Comparison of ENCODE assay signal across 9 cellular contexts in the genomic region with DNA sequence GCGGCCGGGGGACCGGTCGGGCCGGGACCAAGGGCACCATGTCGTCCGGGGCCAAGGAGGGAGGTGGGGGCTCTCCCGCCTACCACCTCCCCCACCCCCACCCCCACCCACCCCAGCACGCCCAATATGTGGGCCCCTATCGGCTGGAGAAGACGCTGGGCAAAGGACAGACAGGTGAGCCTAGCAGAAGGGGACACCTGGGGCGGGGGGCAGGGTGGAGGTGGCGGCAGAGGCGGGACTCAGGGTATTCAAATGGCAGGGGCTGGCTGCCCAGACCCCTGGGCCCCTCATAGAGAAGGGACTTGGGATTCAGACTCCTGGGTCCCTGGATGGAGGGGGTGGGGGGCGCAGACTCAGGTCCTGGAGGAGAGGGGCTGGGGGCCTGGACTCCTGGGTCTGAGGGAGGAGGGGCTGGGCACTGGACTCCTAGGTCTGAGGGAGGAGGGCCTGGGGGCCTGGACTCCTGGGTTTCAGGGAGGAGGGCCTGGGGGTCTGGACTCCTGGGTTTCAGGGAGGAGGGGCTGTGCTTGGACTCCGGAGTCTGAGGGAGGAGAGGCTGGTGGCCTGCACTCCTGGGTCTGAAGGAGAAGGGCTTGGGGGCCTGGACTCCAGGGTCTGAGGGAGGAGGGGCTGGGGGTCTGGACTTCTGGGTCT. TPM values are rescaled to one million over a fixed set of nuclear protein-coding genes. Genes with fewer than 3 reads are reported as not detected.
DNase-seq lines count a peak whose midpoint lies in the region; ATAC-seq and TF ChIP-seq lines count a peak whose summit lies in the region.
"Had no signal": no experiment of that assay in that cellular context is flagged by ENCODE, and none has a peak within 500 bp of the region (broad histone marks: within the 10 kb centered on the region; RNA-seq: fewer than 3 reads in every experiment).

No MANE protein-coding gene starts in this region.

- H3F3A ChIP-seq in SK-N-SH (replicated peaks; ENCODE audit: insufficient read depth), result peaks cover 7% of the 10 kb centered on the region

- H4K20me1 ChIP-seq in SK-N-SH (ENCODE audit: insufficient read depth), result no peaks in the 10 kb centered on the region

- no peak for TF ChIP-seq RAD21 in SK-N-SH (IDR thresholded peaks at IDR 0.05; ENCODE audit: low read length)

- no peaks in the 10 kb centered on the region for H3K9me2 ChIP-seq in SK-N-SH

- peak overlapping the region; percentile 45 for H3K4me3 Mint-ChIP-seq in activated T-helper 2 cell treated with anti-CD3 and anti-CD28 coated beads, Interferon-gamma antibody, Interleukin-2, Interleukin-4, amounts not matched to agents 10 μg/mL and 5 μg/mL and 100 μg/mL, durations not matched to agents 14 hours and 24 hours and 36 hours (ENCODE audit: low read depth)

- peak overlapping the region; percentile 84 for H3K4me2 ChIP-seq in SK-N-SH

- H3K27me3 ChIP-seq in SK-N-SH (ENCODE audit: insufficient read depth), result no peaks in the 10 kb centered on the region

- TF ChIP-seq EP300 in SK-N-SH (IDR thresholded peaks at IDR 0.05; ENCODE audit: borderline replicate concordance in 1 of 2, low read depth in 1 of 2, low read length in 1 of 2), result no peak

- H3K9me3 ChIP-seq in SK-N-SH, result no peaks in the 10 kb centered on the region

- H3K27ac ChIP-seq in SK-N-SH (ENCODE audit: low read depth in 2 of 2, low read length in 1 of 2) (peak overlapping the region in 1 of 2 experiments; percentile 56; a peak in 2 of 4 replicates), temporal lobe (ENCODE audit: low read depth, low read length) (peak overlapping the region; percentile 98)

- CTCF ChIA-PET in SK-N-SH (lab: Yijun Ruan, JAX), result interaction anchor here (0.9 to 1.3 kb wide), 4 partner anchors 133 to 219 kb away, joined by 3 to 7 read pairs (median 4); no protein-coding TSS in a partner anchor

- peaks cover 13% of the 10 kb centered on the region for H3K4me1 Mint-ChIP-seq in activated T-helper 2 cell treated with anti-CD3 and anti-CD28 coated beads, Interferon-gamma antibody, Interleukin-2, Interleukin-4, amounts not matched to agents 10 μg/mL and 5 μg/mL and 100 μg/mL, durations not matched to agents 14 hours and 24 hours and 36 hours (ENCODE audit: low read depth)

- peak overlapping the region; percentile 56 to 57 for H3K4me3 ChIP-seq in SK-N-SH (ENCODE audit: low read depth in 2 of 2, low read length in 1 of 2)
- H3K4me3 ChIP-seq in iPS-11a (ENCODE audit: low read depth, low read length), result peak overlapping the region; percentile 17

- H2AFZ ChIP-seq in SK-N-SH (ENCODE audit: low read depth), result no peak overlapping the region

- peaks cover 5% of the 10 kb centered on the region for H3K36me3 Mint-ChIP-seq in activated T-helper 2 cell treated with anti-CD3 and anti-CD28 coated beads, Interferon-gamma antibody, Interleukin-2, Interleukin-4, amounts not matched to agents 10 μg/mL and 5 μg/mL and 100 μg/mL, durations not matched to agents 14 hours and 24 hours and 36 hours (ENCODE audit: low read depth)

- H3K27ac Mint-ChIP-seq in activated T-helper 2 cell treated with anti-CD3 and anti-CD28 coated beads, Interferon-gamma antibody, Interleukin-2, Interleukin-4, amounts not matched to agents 10 μg/mL and 5 μg/mL and 100 μg/mL, durations not matched to agents 14 hours and 24 hours and 36 hours, result no peak overlapping the region

- DNase-seq in SK-N-SH (peak; percentile 66), hepatic stellate cell (ENCODE audit: low spot score) (no peak), mucosa of gallbladder (ENCODE audit: low spot score) (no peak)
- DNase-seq in activated T-helper 2 cell treated with anti-CD3 and anti-CD28 coated beads, Interferon-gamma antibody, Interleukin-2, Interleukin-4, amounts not matched to agents 10 μg/mL and 5 μg/mL and 100 μg/mL, durations not matched to agents 14 hours and 24 hours and 36 hours (ENCODE audit: low spot score), result no peak

- peak overlapping the region; percentile 69 for H3K9ac ChIP-seq in SK-N-SH

- intact Hi-C loops in activated T-helper 2 cell treated with anti-CD3 and anti-CD28 coated beads, Interferon-gamma antibody, Interleukin-2, Interleukin-4, amounts not matched to agents 10 μg/mL and 5 μg/mL and 100 μg/mL, durations not matched to agents 14 hours and 24 hours and 36 hours (cut with micrococcal nuclease), result no loop called here

- peaks cover 3% of the 10 kb centered on the region for H3K27me3 Mint-ChIP-seq in activated T-helper 2 cell treated with anti-CD3 and anti-CD28 coated beads, Interferon-gamma antibody, Interleukin-2, Interleukin-4, amounts not matched to agents 10 μg/mL and 5 μg/mL and 100 μg/mL, durations not matched to agents 14 hours and 24 hours and 36 hours (ENCODE audit: low read depth)
- H3K27me3 Mint-ChIP-seq: stimulated activated naive CD8-positive, alpha-beta T cell treated with anti-CD3 and anti-CD28 coated beads, Interleukin-15, Interleukin-2, amounts not matched to agents 100 ng/mL and 50 ng/mL, for 24 hours had no signal

- no peaks in the 10 kb centered on the region for H3K9me3 Mint-ChIP-seq in activated T-helper 2 cell treated with anti-CD3 and anti-CD28 coated beads, Interferon-gamma antibody, Interleukin-2, Interleukin-4, amounts not matched to agents 10 μg/mL and 5 μg/mL and 100 μg/mL, durations not matched to agents 14 hours and 24 hours and 36 hours
- H3K9me3 Mint-ChIP-seq: stimulated activated naive CD8-positive, alpha-beta T cell treated with anti-CD3 and anti-CD28 coated beads, Interleukin-15, Interleukin-2, amounts not matched to agents 100 ng/mL and 50 ng/mL, for 24 hours had no signal

- no peak for TF ChIP-seq CTCF in SK-N-SH (IDR thresholded peaks at IDR 0.05)

- 3% methylated on average over 4 of the region's 16 CpGs for WGBS in SK-N-SH (ENCODE audit: low lambda C conversion rate)

- ATAC-seq in SK-N-SH treated with all-trans-retinoic acid at 6 μM for 48 hours (no peak), HG03571 (IDR thresholded peaks at IDR 0.05; ENCODE audit: unreplicated experiment) (no peak)

- H3K36me3 ChIP-seq in SK-N-SH (replicated peaks in 1 of 2; ENCODE audit: control insufficient read depth in 1 of 2, insufficient read depth in 2 of 2, low read length in 1 of 2), result peaks cover 0 to 9% of the 10 kb centered on the region in 2 experiments

- peaks cover 13% of the 10 kb centered on the region; the same call in 1 of the 2 replicates for H3K79me2 ChIP-seq in SK-N-SH (ENCODE audit: insufficient read depth)

- POLR2A ChIA-PET in SK-N-SH (lab: Yijun Ruan, JAX), result interaction anchor here (0.6 to 1.0 kb wide), 2 partner anchors 10 to 105 kb away, joined by 3 to 4 read pairs; a partner anchor contains a TSS

- peaks cover 0 to 16% of the 10 kb centered on the region in 2 experiments; a peak in 1 of 4 replicates for H3K4me1 ChIP-seq in SK-N-SH (ENCODE audit: control insufficient read depth in 1 of 2, insufficient read depth in 2 of 2, low read depth in 1 of 2, low read length in 1 of 2)

TF ChIP-seq in SK-N-SH, 30 proteins besides CTCF, POLR2A, EP300 and RAD21 (continues in another document):
- no peak for TF ChIP-seq MXI1 (IDR thresholded peaks at IDR 0.05; ENCODE audit: low read depth, low read length)
- TF ChIP-seq, protein P1, sequence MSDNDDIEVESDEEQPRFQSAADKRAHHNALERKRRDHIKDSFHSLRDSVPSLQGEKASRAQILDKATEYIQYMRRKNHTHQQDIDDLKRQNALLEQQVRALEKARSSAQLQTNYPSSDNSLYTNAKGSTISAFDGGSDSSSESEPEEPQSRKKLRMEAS (IDR thresholded peaks at IDR 0.05; ENCODE audit: low read depth), result no peak

TF ChIP-seq in SK-N-SH treated with all-trans-retinoic acid at 6 μM for 48 hours, 23 proteins besides CTCF, POLR2A, EP300 and RAD21 (continues in another document):
- TF ChIP-seq ZFP3 (CRISPR knock-in tag; IDR thresholded peaks at IDR 0.05), result no peak
- TF ChIP-seq ZNF70 (CRISPR knock-in tag; IDR thresholded peaks at IDR 0.05), result no peak
- no peak for TF ChIP-seq TCF4 (CRISPR knock-in tag; IDR thresholded peaks at IDR 0.05; ENCODE audit: borderline replicate concordance)
- TF ChIP-seq GLIS3 (CRISPR knock-in tag; IDR thresholded peaks at IDR 0.05), result no peak

RNA-seq across cellular contexts. Expression of a gene that starts 0.7 kb away (rescaled TPM):
- polyA plus RNA-seq in SK-N-SH (2012; rRNA removed), result 32.2 and 49.7 TPM in 2 replicates
- 23.5 and 24.1 TPM in 2 replicates for polyA plus RNA-seq in SK-N-SH (2012; cell fraction: cytosol; rRNA removed)
- polyA plus RNA-seq in SK-N-SH (2012; cell fraction: nucleus; rRNA removed), result 150 and 318 TPM in 2 replicates
- total RNA-seq in activated T-helper 2 cell treated with anti-CD3 and anti-CD28 coated beads, Interferon-gamma antibody, Interleukin-2, Interleukin-4, amounts not matched to agents 10 μg/mL and 5 μg/mL and 100 μg/mL, durations not matched to agents 14 hours and 24 hours and 36 hours, result 5.8 and 6.0 TPM in 2 replicates
- 81.4 TPM for total RNA-seq in temporal lobe
- 5.2 TPM for total RNA-seq in mucosa of gallbladder

RNA-seq across cellular contexts. Expression of a gene that starts 4.6 kb away (rescaled TPM):
- polyA plus RNA-seq in SK-N-SH (2012; rRNA removed), result 51.7 and 55.4 TPM in 2 replicates
- 21.5 and 38.1 TPM in 2 replicates for polyA plus RNA-seq in SK-N-SH (2012; cell fraction: cytosol; rRNA removed)
- 42.7 and 50.6 TPM in 2 replicates for polyA plus RNA-seq in SK-N-SH (2012; cell fraction: nucleus; rRNA removed)
- total RNA-seq in activated T-helper 2 cell treated with anti-CD3 and anti-CD28 coated beads, Interferon-gamma antibody, Interleukin-2, Interleukin-4, amounts not matched to agents 10 μg/mL and 5 μg/mL and 100 μg/mL, durations not matched to agents 14 hours and 24 hours and 36 hours, result 59.0 and 59.3 TPM in 2 replicates
- total RNA-seq in temporal lobe (19.7 TPM), mucosa of gallbladder (28.8 TPM)

RNA-seq across cellular contexts. Expression of a gene that starts 25.7 kb away (rescaled TPM):
- polyA plus RNA-seq in SK-N-SH (2012; rRNA removed), result 44.9 and 47.8 TPM in 2 replicates
- 23.6 and 36.5 TPM in 2 replicates for polyA plus RNA-seq in SK-N-SH (2012; cell fraction: cytosol; rRNA removed)
- 89.2 and 89.5 TPM in 2 replicates for polyA plus RNA-seq in SK-N-SH (2012; cell fraction: nucleus; rRNA removed)
- 180 and 183 TPM in 2 replicates for total RNA-seq in activated T-helper 2 cell treated with anti-CD3 and anti-CD28 coated beads, Interferon-gamma antibody, Interleukin-2, Interleukin-4, amounts not matched to agents 10 μg/mL and 5 μg/mL and 100 μg/mL, durations not matched to agents 14 hours and 24 hours and 36 hours
- total RNA-seq in temporal lobe (13.3 TPM), mucosa of gallbladder (108 TPM)

RNA-seq across cellular contexts. Expression of a gene that starts 40.6 kb away (rescaled TPM):
- polyA plus RNA-seq in SK-N-SH (2012; rRNA removed), result not detected in 2 replicates
- polyA plus RNA-seq in SK-N-SH (2012; cell fraction: cytosol; rRNA removed), result not detected in 2 replicates
- not detected in 2 replicates for polyA plus RNA-seq in SK-N-SH (2012; cell fraction: nucleus; rRNA removed)
- 0.41 and 0.46 TPM in 2 replicates for total RNA-seq in activated T-helper 2 cell treated with anti-CD3 and anti-CD28 coated beads, Interferon-gamma antibody, Interleukin-2, Interleukin-4, amounts not matched to agents 10 μg/mL and 5 μg/mL and 100 μg/mL, durations not matched to agents 14 hours and 24 hours and 36 hours
- total RNA-seq in temporal lobe (not detected), mucosa of gallbladder (10.1 TPM)

RNA-seq across cellular contexts. Expression of a gene that starts 55.1 kb away (rescaled TPM):
- 14.0 and 14.4 TPM in 2 replicates for polyA plus RNA-seq in SK-N-SH (2012; rRNA removed)
- polyA plus RNA-seq in SK-N-SH (2012; cell fraction: cytosol; rRNA removed), result 3.7 and 5.8 TPM in 2 replicates
- 79.1 and 122 TPM in 2 replicates for polyA plus RNA-seq in SK-N-SH (2012; cell fraction: nucleus; rRNA removed)
- 34.3 and 35.3 TPM in 2 replicates for total RNA-seq in activated T-helper 2 cell treated with anti-CD3 and anti-CD28 coated beads, Interferon-gamma antibody, Interleukin-2, Interleukin-4, amounts not matched to agents 10 μg/mL and 5 μg/mL and 100 μg/mL, durations not matched to agents 14 hours and 24 hours and 36 hours
- total RNA-seq in temporal lobe (5.9 TPM), mucosa of gallbladder (24.9 TPM)

Comparison
In these comparisons a context has a peak if more than half of its experiments do, and no peak if none do; other contexts are left out.
1. RNA of a gene that starts 0.7 kb away (total RNA-seq): 81.4 TPM in temporal lobe (single experiment); 5.8 to 6.0 TPM in activated T-helper 2 cell treated with anti-CD3 and anti-CD28 coated beads, Interferon-gamma antibody, Interleukin-2, Interleukin-4, amounts not matched to agents 10 μg/mL and 5 μg/mL and 100 μg/mL, durations not matched to agents 14 hours and 24 hours and 36 hours and 5.2 TPM in mucosa of gallbladder (single experiment); every median in the first group is over 10 times any median in the second.